ENCODE assay signal across 26 cellular contexts in genomic region chr5:129858126-129858675, GRCh38. TPM values are rescaled to one million over a fixed set of nuclear protein-coding genes. Genes with fewer than 3 reads are reported as not detected.
"Had no signal": no experiment of that assay in that cellular context is flagged by ENCODE, and none has a peak within 500 bp of the region (broad histone marks: within the 10 kb centered on the region; RNA-seq: fewer than 3 reads in every experiment).

No MANE protein-coding gene starts in this region.

- H3K4me3 ChIP-seq: breast epithelium, psoas muscle, right atrium auricular region, smooth muscle cell, suprapubic skin, tibial artery, upper lobe of right lung had no signal

- DNase-seq: activated CD4-positive, alpha-beta T cell treated with anti-CD3 and anti-CD28 coated beads for 36 hours; activated CD4-positive, CD25-positive, alpha-beta regulatory T cell; activated CD8-positive, alpha-beta memory T cell treated with anti-CD3 and anti-CD28 coated beads, Interleukin-2, amount 10 ng/mL, durations not matched to agents 7 days and 5 days; activated CD8-positive, alpha-beta T cell treated with anti-CD3 and anti-CD28 coated beads, Interleukin-2, amount 10 ng/mL, durations not matched to agents 7 days and 5 days; activated T-cell treated with anti-CD3 and anti-CD28 coated beads, Interleukin-2, amount 50 U/mL, for 48 hours; central memory CD4-positive, alpha-beta T cell; foreskin fibroblast; head of caudate nucleus; hippocampal formation; immature natural killer cell; kidney; midbrain; naive thymus-derived CD4-positive, alpha-beta T cell; psoas muscle; stimulated activated CD4-positive, alpha-beta T cell treated with anti-CD3 and anti-CD28 coated beads, Interleukin-2, amount 100 ng/mL, for 24 hours; stimulated activated naive CD4-positive, alpha-beta T cell; tibial artery; upper lobe of right lung had no signal

- ATAC-seq: activated CD4-positive, alpha-beta T cell treated with anti-CD3 and anti-CD28 coated beads for 36 hours; activated CD8-positive, alpha-beta memory T cell treated with anti-CD3 and anti-CD28 coated beads, Interleukin-2, amount 10 ng/mL, durations not matched to agents 7 days and 5 days; activated CD8-positive, alpha-beta T cell treated with anti-CD3 and anti-CD28 coated beads, Interleukin-2, amount 10 ng/mL, durations not matched to agents 7 days and 5 days; activated naive CD4-positive, alpha-beta T cell treated with anti-CD3 and anti-CD28 coated beads, Interleukin-2, amount 50 U/mL, for 72 hours; esophagus mucosa; naive thymus-derived CD4-positive, alpha-beta T cell; psoas muscle; upper lobe of right lung had no signal

- FAIRE-seq: endothelial cell of umbilical vein, kidney had no signal

RNA-seq across cellular contexts. Expression of gene CHSY3, which starts 46.1 kb away (rescaled TPM):
- total RNA-seq: activated CD4-positive, alpha-beta T cell treated with anti-CD3 and anti-CD28 coated beads for 36 hours; activated CD8-positive, alpha-beta memory T cell treated with anti-CD3 and anti-CD28 coated beads, Interleukin-2, amount 10 ng/mL, durations not matched to agents 7 days and 5 days; activated CD8-positive, alpha-beta T cell treated with anti-CD3 and anti-CD28 coated beads, Interleukin-2, amount 10 ng/mL, durations not matched to agents 7 days and 5 days; activated naive CD4-positive, alpha-beta T cell treated with anti-CD3 and anti-CD28 coated beads, Interleukin-2, amount 50 U/mL, for 72 hours; activated T-helper 2 cell treated with anti-CD3 and anti-CD28 coated beads, Interferon-gamma antibody, Interleukin-2, Interleukin-4, amounts not matched to agents 10 μg/mL and 5 μg/mL and 100 μg/mL, durations not matched to agents 14 hours and 24 hours and 36 hours; naive thymus-derived CD4-positive, alpha-beta T cell had no signal
